In the genomic region with DNA sequence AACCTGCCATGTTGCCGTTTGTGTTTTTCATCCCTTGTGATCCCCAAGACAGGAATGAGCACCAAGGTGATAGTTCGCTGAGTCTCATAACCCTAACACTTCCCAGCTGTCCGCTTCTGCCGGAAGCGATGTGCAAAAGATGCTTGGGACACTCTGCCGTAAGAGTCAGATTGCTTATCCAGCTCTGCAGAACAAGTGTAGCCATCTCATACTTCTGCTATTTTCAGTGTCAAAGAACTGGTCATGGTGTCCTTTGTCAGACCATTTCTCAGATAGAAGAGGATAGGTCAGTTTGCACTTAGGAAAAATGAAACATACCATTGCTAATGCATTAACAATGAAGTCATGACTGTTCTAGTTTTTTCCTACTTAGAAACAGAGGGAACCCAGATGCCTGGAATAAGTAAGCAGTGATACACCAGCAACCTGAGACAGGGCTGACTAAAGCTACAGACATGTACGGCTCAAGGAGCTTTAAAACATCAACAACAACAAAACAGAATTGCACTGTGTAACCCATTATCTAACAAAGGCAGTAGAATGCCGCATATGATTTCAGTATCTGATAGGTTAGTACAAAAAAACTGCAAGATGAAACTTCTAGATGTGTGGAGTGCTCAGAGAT, we compare ENCODE assay signal across 10 cellular contexts. TPM values are rescaled to one million over a fixed set of nuclear protein-coding genes. Genes with fewer than 3 reads are reported as not detected.
DNase-seq lines count a peak whose midpoint lies in the region; ATAC-seq and TF ChIP-seq lines count a peak whose summit lies in the region.
"Had no signal": no experiment of that assay in that cellular context is flagged by ENCODE, and none has a peak within 500 bp of the region (broad histone marks: within the 10 kb centered on the region; RNA-seq: fewer than 3 reads in every experiment).

No MANE protein-coding gene starts in this region.

- no peak overlapping the region for H3K4me3 Mint-ChIP-seq in naive thymus-derived CD4-positive, alpha-beta T cell
- H3K4me3 Mint-ChIP-seq: CD8-positive, alpha-beta memory T cell; T-cell had no signal

- no peaks in the 10 kb centered on the region for H3K4me1 ChIP-seq in naive thymus-derived CD4-positive, alpha-beta T cell (ENCODE audit: control insufficient read depth in 2 of 2, insufficient read depth in 2 of 2, low read length in 2 of 2)

- CTCF ChIA-PET in AG04449 (lab: Yijun Ruan, JAX) = interaction anchor here (1.2 to 7.6 kb wide), 10 partner anchors 9 to 152 kb away, joined by 3 to 42 read pairs (median 6); partner anchors contain the start of gene IL12A
- CTCF ChIA-PET in naive thymus-derived CD4-positive, alpha-beta T cell (lab: Charles Lee) = no interaction called here

- H3K27ac ChIP-seq in naive thymus-derived CD4-positive, alpha-beta T cell (ENCODE audit: low read depth, low read length) = no peak overlapping the region

- peaks cover 0 to 1% (median 0%) of the 10 kb centered on the region in 11 donors for H3K9me3 Mint-ChIP-seq in naive thymus-derived CD4-positive, alpha-beta T cell
- H3K9me3 Mint-ChIP-seq: CD8-positive, alpha-beta memory T cell; T-cell had no signal

- POLR2A ChIA-PET in AG04449 (lab: Yijun Ruan, JAX) = interaction anchor here (0.6 to 2.0 kb wide), 5 partner anchors 18 to 590 kb away, joined by 3 to 5 read pairs (median 3); no protein-coding TSS in a partner anchor
- POLR2A ChIA-PET in naive thymus-derived CD4-positive, alpha-beta T cell (lab: Charles Lee) = no interaction called here

- H3K36me3 Mint-ChIP-seq in naive thymus-derived CD4-positive, alpha-beta T cell = no peaks in the 10 kb centered on the region
- H3K36me3 Mint-ChIP-seq: CD8-positive, alpha-beta memory T cell; T-cell had no signal

- no peaks in the 10 kb centered on the region for H3K9me3 ChIP-seq in naive thymus-derived CD4-positive, alpha-beta T cell (ENCODE audit: control insufficient read depth in 2 of 3, low read length in 3 of 3)

- peak; percentile 46 for ATAC-seq in naive thymus-derived CD4-positive, alpha-beta T cell
- no peak for ATAC-seq in HG02840 (IDR thresholded peaks at IDR 0.05; ENCODE audit: low FRiP score, unreplicated experiment)
- no peak for ATAC-seq in HG03280 (IDR thresholded peaks at IDR 0.05; ENCODE audit: unreplicated experiment)
- no peak for ATAC-seq in GM19324 (IDR thresholded peaks at IDR 0.05; ENCODE audit: low FRiP score, unreplicated experiment)
- ATAC-seq in GM18873 (IDR thresholded peaks at IDR 0.05; ENCODE audit: low FRiP score, unreplicated experiment) = no peak
- ATAC-seq: T-cell had no signal

- no peak for TF ChIP-seq CTCF in AG04449 (IDR thresholded peaks at IDR 0.05; ENCODE audit: insufficient read depth, low read length, missing control alignments)

- DNase-seq in AG04449 (ENCODE audit: low read depth, low spot score) (peak; percentile 88), NCI-H2107 treated with DMSO at 0.1 percent for 48 hours (lab: John Stamatoyannopoulos, UW; ENCODE audit: unreplicated experiment) (peak; percentile 86), epidermal melanocyte (ENCODE audit: insufficient read length, low spot score) (peak; percentile 29)
- no peak for DNase-seq in naive thymus-derived CD4-positive, alpha-beta T cell
- DNase-seq: CD8-positive, alpha-beta memory T cell; T-cell had no signal

- no peaks in the 10 kb centered on the region for H3K36me3 ChIP-seq in naive thymus-derived CD4-positive, alpha-beta T cell (ENCODE audit: control insufficient read depth in 2 of 3, insufficient read depth in 3 of 3, low read length in 3 of 3)

- no peak overlapping the region for H3K27ac Mint-ChIP-seq in naive thymus-derived CD4-positive, alpha-beta T cell
- H3K27ac Mint-ChIP-seq: CD8-positive, alpha-beta memory T cell; T-cell had no signal

- intact Hi-C loops in naive thymus-derived CD4-positive, alpha-beta T cell (cut with micrococcal nuclease) = no loop called here

- H3K27me3 ChIP-seq in naive thymus-derived CD4-positive, alpha-beta T cell (ENCODE audit: control insufficient read depth in 2 of 2, insufficient read depth in 2 of 2, low read length in 2 of 2) = no peaks in the 10 kb centered on the region

- peaks cover 8 to 41% (median 39%) of the 10 kb centered on the region in 5 donors for H3K27me3 Mint-ChIP-seq in naive thymus-derived CD4-positive, alpha-beta T cell

- peaks cover 0 to 8% (median 0%) of the 10 kb centered on the region in 7 donors for H3K4me1 Mint-ChIP-seq in naive thymus-derived CD4-positive, alpha-beta T cell
- H3K4me1 Mint-ChIP-seq: CD8-positive, alpha-beta memory T cell had no signal

- H3K4me3 ChIP-seq in AG04449 (ENCODE audit: low read depth, low read length) = peak overlapping the region; percentile 50
- H3K4me3 ChIP-seq in naive thymus-derived CD4-positive, alpha-beta T cell (ENCODE audit: low read length) = no peak overlapping the region

RNA-seq across cellular contexts. Expression of gene SCHIP1, which starts 15.0 kb away (rescaled TPM):
- total RNA-seq in naive thymus-derived CD4-positive, alpha-beta T cell = not detected
- polyA plus RNA-seq in naive thymus-derived CD4-positive, alpha-beta T cell = not detected
- total RNA-seq: CD8-positive, alpha-beta memory T cell had no signal
- polyA plus RNA-seq: CD8-positive, alpha-beta memory T cell had no signal

Comparison
In these comparisons a context has a peak if more than half of its experiments do, and no peak if none do; other contexts are left out.
1. DNase-seq: peak in AG04449 (single experiment), NCI-H2107 treated with DMSO at 0.1 percent for 48 hours (single experiment) and epidermal melanocyte (single experiment); none in naive thymus-derived CD4-positive, alpha-beta T cell (0 of 9).